ENCODE assay signal across 16 cellular contexts in genomic region chr2:36480596-36480995, GRCh38.
"Had no signal": no experiment of that assay in that cellular context is flagged by ENCODE, and none has a peak within 500 bp of the region (broad histone marks: within the 10 kb centered on the region; RNA-seq: fewer than 3 reads in every experiment).

No MANE protein-coding gene starts in this region.

- H3K4me1 ChIP-seq: neural progenitor cell had no signal

- H3K4me3 Mint-ChIP-seq: activated CD4-positive, alpha-beta memory T cell treated with anti-CD3 and anti-CD28 coated beads, Interleukin-2, amount 10 ng/mL, durations not matched to agents 7 days and 5 days; activated T-cell treated with anti-CD3 and anti-CD28 coated beads, Interleukin-2, amount 50 U/mL, for 72 hours; neural progenitor cell; stimulated activated memory B cell treated with anti-CD40 and anti-IgM and Interleukin-4, amounts not matched to agents 10 μg/mL and 1 μg/mL and 100 μg/mL, for 72 hours; T-cell had no signal

- H3K36me3 ChIP-seq: cardiac muscle cell had no signal

- DNase-seq: activated CD4-positive, alpha-beta memory T cell treated with anti-CD3 and anti-CD28 coated beads, Interleukin-2, amount 10 ng/mL, durations not matched to agents 7 days and 5 days; activated naive CD4-positive, alpha-beta T cell treated with Interleukin-2 at 50 U/mL for 16 hours; activated T-cell treated with anti-CD3 and anti-CD28 coated beads, Interleukin-2, amount 50 U/mL, for 72 hours; esophagus squamous epithelium; gastrocnemius medialis; heart right ventricle; islet precursor cell; mesenchymal stem cell; T-cell; T1000; upper lobe of left lung had no signal

- H3K27ac Mint-ChIP-seq: activated CD4-positive, alpha-beta memory T cell treated with anti-CD3 and anti-CD28 coated beads, Interleukin-2, amount 10 ng/mL, durations not matched to agents 7 days and 5 days; activated T-cell treated with anti-CD3 and anti-CD28 coated beads, Interleukin-2, amount 50 U/mL, for 72 hours; neural progenitor cell; stimulated activated memory B cell treated with anti-CD40 and anti-IgM and Interleukin-4, amounts not matched to agents 10 μg/mL and 1 μg/mL and 100 μg/mL, for 72 hours; T-cell had no signal

- H3K4me1 Mint-ChIP-seq: activated CD4-positive, alpha-beta memory T cell treated with anti-CD3 and anti-CD28 coated beads, Interleukin-2, amount 10 ng/mL, durations not matched to agents 7 days and 5 days; neural progenitor cell; stimulated activated memory B cell treated with anti-CD40 and anti-IgM and Interleukin-4, amounts not matched to agents 10 μg/mL and 1 μg/mL and 100 μg/mL, for 72 hours had no signal

- H3K27ac ChIP-seq: cardiac muscle cell, esophagus squamous epithelium, heart right ventricle, neural progenitor cell, parathyroid adenoma, upper lobe of left lung had no signal

- H3K9me3 ChIP-seq: gastrocnemius medialis had no signal

- H3K27me3 ChIP-seq: esophagus squamous epithelium, gastrocnemius medialis, heart right ventricle, neural progenitor cell, upper lobe of left lung had no signal

- H3K27me3 Mint-ChIP-seq: activated CD4-positive, alpha-beta memory T cell treated with anti-CD3 and anti-CD28 coated beads, Interleukin-2, amount 10 ng/mL, durations not matched to agents 7 days and 5 days; stimulated activated memory B cell treated with anti-CD40 and anti-IgM and Interleukin-4, amounts not matched to agents 10 μg/mL and 1 μg/mL and 100 μg/mL, for 72 hours; T-cell had no signal

- ATAC-seq: activated T-cell treated with anti-CD3 and anti-CD28 coated beads, Interleukin-2, amount 50 U/mL, for 72 hours; gastrocnemius medialis; heart right ventricle; left lobe of liver; stimulated activated memory B cell treated with anti-CD40 and anti-IgM and Interleukin-4, amounts not matched to agents 10 μg/mL and 1 μg/mL and 100 μg/mL, for 72 hours; T-cell had no signal

- H3K4me3 ChIP-seq: cardiac muscle cell, esophagus squamous epithelium, gastrocnemius medialis, heart right ventricle, neural progenitor cell, upper lobe of left lung had no signal
